7 cellular contexts compared by ENCODE assay signal in genomic region chr22:17512960-17513359, GRCh38. TPM values are rescaled to one million over a fixed set of nuclear protein-coding genes. Genes with fewer than 3 reads are reported as not detected.
"Had no signal": no experiment of that assay in that cellular context is flagged by ENCODE, and none has a peak within 500 bp of the region (broad histone marks: within the 10 kb centered on the region; RNA-seq: fewer than 3 reads in every experiment).

No MANE protein-coding gene starts in this region.

- H3K4me3 ChIP-seq: GM23338 had no signal

- DNase-seq: H9, HCEC 1CT, HFFc6 had no signal

- H3K27ac ChIP-seq: HL-60 had no signal

- H3K9me3 Mint-ChIP-seq: GM23338, H9, HFFc6, IgD-negative memory B cell had no signal

- H3K27ac Mint-ChIP-seq: GM23338, HFFc6, IgD-negative memory B cell had no signal

- H3K4me1 Mint-ChIP-seq: GM23338 had no signal

- ATAC-seq: GM23338, HepG2 had no signal

- H3K4me3 Mint-ChIP-seq: GM23338, H9, HFFc6, IgD-negative memory B cell had no signal

RNA-seq across cellular contexts. Expression of gene SLC25A18, which starts 50.3 kb away (rescaled TPM):
- total RNA-seq: HFFc6 had no signal
